Comparison of ENCODE assay signal across 8 cellular contexts in genomic region chr1:50976111-50976889, GRCh38. TPM values are rescaled to one million over a fixed set of nuclear protein-coding genes. Genes with fewer than 3 reads are reported as not detected.
DNase-seq lines count a peak whose midpoint lies in the region; ATAC-seq and TF ChIP-seq lines count a peak whose summit lies in the region.

No MANE protein-coding gene starts in this region.

- peaks cover 15 to 30% (median 25%) of the 10 kb centered on the region in 4 donors for H3K4me1 Mint-ChIP-seq in CD4-positive, alpha-beta memory T cell
- H3K4me1 Mint-ChIP-seq in memory B cell = peaks cover 7% of the 10 kb centered on the region

- intact Hi-C loops in CD4-positive, alpha-beta memory T cell (cut with micrococcal nuclease) = no loop called here

- ATAC-seq in GM21528 (IDR thresholded peaks at IDR 0.05; ENCODE audit: low FRiP score, unreplicated experiment) (peak; percentile 8), memory B cell (ENCODE audit: low read depth) (no peak), HG03196 (IDR thresholded peaks at IDR 0.05; ENCODE audit: unreplicated experiment) (no peak)

- peaks cover 36% of the 10 kb centered on the region for H3K4me1 ChIP-seq in CD4-positive, alpha-beta memory T cell (ENCODE audit: insufficient read depth, low read length)

- H3K9me3 Mint-ChIP-seq in CD4-positive, alpha-beta memory T cell = peaks cover 0 to 2% (median 0%) of the 10 kb centered on the region in 8 donors
- H3K9me3 Mint-ChIP-seq in memory B cell = no peaks in the 10 kb centered on the region

- H3K36me3 ChIP-seq in CD4-positive, alpha-beta memory T cell (ENCODE audit: insufficient read depth, low read length) = no peaks in the 10 kb centered on the region

- no peak for TF ChIP-seq CTCF in astrocyte of the cerebellum (IDR thresholded peaks at IDR 0.05; ENCODE audit: low read depth, low read length, missing control alignments)

- peak overlapping the region; percentile 67 for H3K27ac ChIP-seq in CD4-positive, alpha-beta memory T cell (ENCODE audit: low read depth, low read length)

- POLR2A ChIA-PET in CD4-positive, alpha-beta memory T cell (lab: Charles Lee; ENCODE audit: partially characterized antibody) = interaction anchor here (4.1 to 6.1 kb wide), 2 partner anchors 7 to 16 kb away, joined by 44 to 88 read pairs; partner anchors contain the start of genes CDKN2C and FAF1

- DNase-seq in CD4-positive, alpha-beta memory T cell = no peak
- peak; percentile 67 for DNase-seq in NCI-H2171 treated with DMSO at 0.1 percent for 48 hours (lab: John Stamatoyannopoulos, UW)
- DNase-seq in astrocyte of the cerebellum (ENCODE audit: low read depth) = no peak
- no peak for DNase-seq in memory B cell (ENCODE audit: low spot score in 2 of 2)
- no peak for DNase-seq in RKO (ENCODE audit: low spot score)
- DNase-seq in SIG-M5 (lab: John Stamatoyannopoulos, UW) = no peak

- H3K36me3 Mint-ChIP-seq in CD4-positive, alpha-beta memory T cell = peaks cover 3 to 11% of the 10 kb centered on the region in 2 donors
- H3K36me3 Mint-ChIP-seq in memory B cell = no peaks in the 10 kb centered on the region

- no peaks in the 10 kb centered on the region for H3K27me3 ChIP-seq in CD4-positive, alpha-beta memory T cell (ENCODE audit: insufficient read depth, low read length)

- in situ Hi-C loops in astrocyte of the cerebellum (cut with HindIII; ENCODE audit: low sequenced_read_pairs) = no loop called here

- peak overlapping the region; percentile 68 to 89 (median 77) for H3K27ac Mint-ChIP-seq in CD4-positive, alpha-beta memory T cell
- H3K27ac Mint-ChIP-seq in memory B cell = no peak overlapping the region

- no peaks in the 10 kb centered on the region for H3K9me3 ChIP-seq in CD4-positive, alpha-beta memory T cell (ENCODE audit: control insufficient read depth in 1 of 2, low read length in 2 of 2)

- H3K4me3 Mint-ChIP-seq in CD4-positive, alpha-beta memory T cell = peak overlapping the region; percentile 78 to 96 (median 91)
- peak overlapping the region; percentile 73 for H3K4me3 Mint-ChIP-seq in memory B cell

- peaks cover 0 to 5% of the 10 kb centered on the region in 2 donors for H3K27me3 Mint-ChIP-seq in CD4-positive, alpha-beta memory T cell
- peaks cover 22% of the 10 kb centered on the region for H3K27me3 Mint-ChIP-seq in memory B cell

- H3K4me3 ChIP-seq in CD4-positive, alpha-beta memory T cell (ENCODE audit: low read length in 2 of 2) = peak overlapping the region; percentile 69 to 92
- H3K4me3 ChIP-seq in astrocyte of the cerebellum (ENCODE audit: low read depth, low read length) = peak overlapping the region; percentile 69

- CTCF ChIA-PET in CD4-positive, alpha-beta memory T cell (lab: Charles Lee; ENCODE audit: partially characterized antibody) = interaction anchor here (1.7 to 5.4 kb wide), 2 partner anchors 7 to 47 kb away, joined by 5 to 25 read pairs; partner anchors contain the start of gene CDKN2C

RNA-seq across cellular contexts. Expression of gene CDKN2C, which starts 6.3 kb away (rescaled TPM):
- total RNA-seq in CD4-positive, alpha-beta memory T cell = 1 to 10 TPM; 7.7 to 9.2 TPM
- polyA plus RNA-seq in CD4-positive, alpha-beta memory T cell = 10 to 100 TPM; 12.9 to 14.8 TPM

RNA-seq across cellular contexts. Expression of gene FAF1, which starts 16.2 kb away (rescaled TPM):
- total RNA-seq in CD4-positive, alpha-beta memory T cell = 10 to 100 TPM; 50.0 to 57.7 TPM
- 10 to 100 TPM; 36.0 to 60.2 TPM for polyA plus RNA-seq in CD4-positive, alpha-beta memory T cell
